Comparison of ENCODE assay signal across 7 cellular contexts in the genomic region with DNA sequence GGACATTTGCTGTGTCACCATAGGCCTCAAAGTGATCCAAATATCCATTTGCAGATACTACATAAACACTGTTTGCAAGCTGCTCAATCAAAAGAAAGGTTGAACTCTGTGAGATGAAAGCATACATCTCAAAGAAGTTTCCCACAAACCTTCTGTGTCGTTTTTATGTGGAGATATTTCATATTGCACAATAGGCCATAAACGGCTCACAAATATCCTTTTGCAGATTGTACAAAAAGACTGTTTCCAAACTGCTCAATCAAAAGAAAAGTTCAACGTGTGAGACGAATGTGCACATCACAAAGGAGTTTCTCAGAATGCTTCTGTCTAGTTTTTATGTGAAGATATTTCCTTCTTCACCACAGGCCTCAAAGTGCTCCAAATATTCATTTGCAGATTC.
DNase-seq lines count a peak whose midpoint lies in the region; ATAC-seq, FAIRE-seq and TF ChIP-seq lines count a peak whose summit lies in the region.
"Not testable (repeated sequence)": the region's sequence is repeated elsewhere in the genome, so short reads cannot be mapped to it uniquely, and the experiment has no call there.

No MANE protein-coding gene starts in this region.

- not testable (repeated sequence) for H2BK15ac ChIP-seq in IMR-90 (ENCODE audit: low read depth, low read length)

- FAIRE-seq in GM12878 (lab: Jason Lieb, UNC); K562 (lab: Jason Lieb, UNC); HepG2 (lab: Jason Lieb, UNC): not testable (repeated sequence)

- H3K18ac ChIP-seq in IMR-90 (ENCODE audit: low read depth, low read length) = not testable (repeated sequence)

- POLR2A ChIA-PET in IMR-90 (lab: Charles Lee; ENCODE audit: unreplicated experiment); GM12878 (lab: Charles Lee); K562 (lab: Yijun Ruan, JAX); HepG2 (lab: Yijun Ruan, JAX): not testable (repeated sequence)

- not testable (repeated sequence) for H2BK120ac ChIP-seq in IMR-90 (ENCODE audit: low read depth, low read length)

- H3K14ac ChIP-seq in IMR-90 (replicated peaks; ENCODE audit: low read depth, low read length) = not testable (repeated sequence)

- TF ChIP-seq CTCF in IMR-90 (conservative IDR thresholded peaks at IDR 0.05; ENCODE audit: low read depth, low read length); GM12878 (IDR thresholded peaks at IDR 0.05 in 2 of 3, conservative IDR thresholded peaks at IDR 0.05 in 1 of 3; ENCODE audit: control insufficient read depth in 2 of 3, extremely low read depth in 1 of 3, insufficient read depth in 1 of 3, low read depth in 3 of 3, low read length in 3 of 3); K562 (IDR thresholded peaks at IDR 0.05 in 2 of 3, conservative IDR thresholded peaks at IDR 0.05 in 1 of 3; ENCODE audit: insufficient read depth in 2 of 3, low read depth in 1 of 3, low read length in 3 of 3); HepG2 (CRISPR knock-in tag; IDR thresholded peaks at IDR 0.05): not testable (repeated sequence)

- not testable (repeated sequence) for BruUV-seq in IMR-90 (replicated peaks; lab: Mats Ljungman, UMichigan); GM12878 (replicated peaks; lab: Mats Ljungman, UMichigan); K562 (replicated peaks; lab: Mats Ljungman, UMichigan); HepG2 (replicated peaks; lab: Mats Ljungman, UMichigan)

- not testable (repeated sequence) for H2BK20ac ChIP-seq in IMR-90 (ENCODE audit: low read depth, low read length)

- H2AK9ac ChIP-seq in IMR-90 (replicated peaks; ENCODE audit: low read depth, low read length, poor library complexity) = not testable (repeated sequence)

- not testable (repeated sequence) for H4K8ac ChIP-seq in IMR-90 (ENCODE audit: low read depth in 2 of 2, low read length in 2 of 2)

- not testable (repeated sequence) for H3K9me1 ChIP-seq in IMR-90 (ENCODE audit: insufficient read depth, low read length); K562 (ENCODE audit: control insufficient read depth, insufficient read depth, low read length)

- not testable (repeated sequence) for H4K20me1 ChIP-seq in IMR-90 (ENCODE audit: insufficient read depth, low read length); GM12878 (ENCODE audit: control insufficient read depth, insufficient read depth); K562 (replicated peaks; ENCODE audit: control insufficient read depth, insufficient read depth, low read length); HepG2 (ENCODE audit: insufficient read depth, low read length)

- not testable (repeated sequence) for H2BK5ac ChIP-seq in IMR-90 (ENCODE audit: low read depth, low read length, poor library complexity, severe bottlenecking)

- not testable (repeated sequence) for H4K5ac ChIP-seq in IMR-90 (ENCODE audit: low read depth, low read length)

- intact Hi-C loops in IMR-90 (cut with micrococcal nuclease); GM12878 (cut with micrococcal nuclease; ENCODE audit: unreplicated experiment); K562 (cut with micrococcal nuclease); HepG2 (cut with micrococcal nuclease; ENCODE audit: unreplicated experiment): not testable (repeated sequence)

- not testable (repeated sequence) for H2AFZ ChIP-seq in IMR-90 (replicated peaks; ENCODE audit: low read length, poor library complexity); GM12878 (ENCODE audit: control insufficient read depth, low read depth, low read length); K562 (ENCODE audit: low read depth, low read length); HepG2 (ENCODE audit: low read length)

- DNase-seq in IMR-90; GM12878 (ENCODE audit: low read depth, low spot score); K562 (ENCODE audit: extremely low read depth in 1 of 4, low spot score in 3 of 4); HepG2 (ENCODE audit: low spot score): not testable (repeated sequence)
- DNase-seq in Jurkat, Clone E6-1 (ENCODE audit: low read depth, low spot score) = peak; percentile 44
- DNase-seq in medulla oblongata (ENCODE audit: extremely low spot score) (peak; percentile 1), pons (ENCODE audit: low spot score) (peak; percentile 0)

- ATAC-seq in IMR-90 (ENCODE audit: low read depth); GM12878; K562; HepG2: not testable (repeated sequence)

- TF ChIP-seq RAD21 in IMR-90 (IDR thresholded peaks at IDR 0.05; ENCODE audit: low read length); GM12878 (IDR thresholded peaks at IDR 0.05; ENCODE audit: insufficient read depth, low read depth, low read length); K562 (CRISPR knock-in tag; conservative IDR thresholded peaks at IDR 0.05 in 1 of 2, IDR thresholded peaks at IDR 0.05 in 1 of 2); HepG2 (CRISPR knock-in tag; IDR thresholded peaks at IDR 0.05): not testable (repeated sequence)

- not testable (repeated sequence) for TF ChIP-seq POLR2A in IMR-90 (IDR thresholded peaks at IDR 0.05; ENCODE audit: low read depth, low read length); GM12878 (IDR thresholded peaks at IDR 0.05; ENCODE audit: low read depth, low read length); K562 (conservative IDR thresholded peaks at IDR 0.05); HepG2 (IDR thresholded peaks at IDR 0.05; ENCODE audit: insufficient read depth in 1 of 2, low read depth in 2 of 2, low read length in 2 of 2)

- CTCF ChIA-PET in IMR-90 (lab: Yijun Ruan, JAX); GM12878 (lab: Yijun Ruan, JAX); K562 (lab: Yijun Ruan, JAX; ENCODE audit: low intra/inter-chr PET ratio); HepG2 (lab: Yijun Ruan, JAX; ENCODE audit: low intra/inter-chr PET ratio, low total read pairs): not testable (repeated sequence)

- not testable (repeated sequence) for H3K4ac ChIP-seq in IMR-90 (ENCODE audit: low read depth, low read length)

- H3K56ac ChIP-seq in IMR-90 (ENCODE audit: extremely low read depth, insufficient read depth, low read length) = not testable (repeated sequence)

- not testable (repeated sequence) for H3K23ac ChIP-seq in IMR-90 (ENCODE audit: low read depth, low read length)

- RAD21 ChIA-PET in GM12878 (lab: Charles Lee; ENCODE audit: unreplicated experiment) = not testable (repeated sequence)

- H3K4me2 ChIP-seq in IMR-90 (ENCODE audit: low read depth, low read length); GM12878 (ENCODE audit: control insufficient read depth, insufficient read depth); K562 (ENCODE audit: insufficient read depth, low read length); HepG2 (ENCODE audit: low read depth, low read length): not testable (repeated sequence)

- not testable (repeated sequence) for H3K36me3 ChIP-seq in IMR-90 (ENCODE audit: control insufficient read depth, insufficient read depth, low read length); GM12878 (ENCODE audit: control insufficient read depth in 2 of 2, insufficient read depth in 2 of 2, low read length in 1 of 2); K562 (ENCODE audit: control insufficient read depth, insufficient read depth, low read length); HepG2 (replicated peaks in 1 of 2; ENCODE audit: control insufficient read depth in 1 of 2, insufficient read depth in 2 of 2, low read length in 2 of 2)

- H3K9ac ChIP-seq in IMR-90 (ENCODE audit: low read depth, low read length); GM12878 (ENCODE audit: control insufficient read depth, insufficient read depth, low read length); K562 (ENCODE audit: insufficient read depth in 1 of 2, low read depth in 2 of 2, low read length in 2 of 2); HepG2 (ENCODE audit: insufficient read depth, low read depth, low read length): not testable (repeated sequence)

- SMC1A ChIA-PET in GM12878 (lab: Charles Lee; ENCODE audit: uncharacterized antibody, unreplicated experiment) = not testable (repeated sequence)

- H2AK5ac ChIP-seq in IMR-90 (ENCODE audit: low read depth, low read length) = not testable (repeated sequence)

- H4K91ac ChIP-seq in IMR-90 (ENCODE audit: insufficient read depth, low read depth, low read length) = not testable (repeated sequence)

- dilution Hi-C loops in IMR-90 (cut with HindIII; ENCODE audit: low sequenced_read_pairs, unreplicated experiment) = not testable (repeated sequence)

- not testable (repeated sequence) for H3K27ac ChIP-seq in IMR-90 (ENCODE audit: insufficient read depth, low read length); GM12878 (ENCODE audit: control insufficient read depth, insufficient read depth); K562 (ENCODE audit: extremely low read depth, low read depth, low read length); HepG2 (ENCODE audit: extremely low read length, insufficient read depth, low read length)

- H3K9me3 ChIP-seq in IMR-90 (ENCODE audit: control insufficient read depth, insufficient read depth, low read length) (peaks cover 21% of the 10 kb centered on the region; the same call in 1 of the 2 replicates), HepG2 (ENCODE audit: low read length) (peaks cover 100% of the 10 kb centered on the region)
- not testable (repeated sequence) for H3K9me3 ChIP-seq in GM12878 (replicated peaks; ENCODE audit: control insufficient read depth, insufficient read depth, low read length); K562 (replicated peaks; ENCODE audit: control insufficient read depth, insufficient read depth, low read depth, low read length)

- 77% methylated on average over 2 of the region's 4 CpGs; no CpG with 5 or more reads in 1 of the 2 experiments for WGBS in IMR-90 (ENCODE audit: extremely low coverage in 2 of 2, insufficient read length in 1 of 2), 2 experiments
- 16% methylated on average over 4 of the region's 4 CpGs for WGBS in GM12878 (ENCODE audit: insufficient coverage, insufficient replicate concordance, low lambda C conversion rate, missing lambda C conversion rate)
- WGBS in K562 (ENCODE audit: insufficient coverage, low coverage, missing lambda C conversion rate) = 0% methylated on average over 4 of the region's 4 CpGs
- 3% methylated on average over 4 of the region's 4 CpGs for WGBS in HepG2 (ENCODE audit: low lambda C conversion rate)

- not testable (repeated sequence) for TF ChIP-seq EP300 in GM12878 (IDR thresholded peaks at IDR 0.05; ENCODE audit: borderline replicate concordance in 1 of 2, control insufficient read depth in 1 of 2, low read depth in 2 of 2, low read length in 2 of 2); K562 (IDR thresholded peaks at IDR 0.05; ENCODE audit: low read length); HepG2 (IDR thresholded peaks at IDR 0.05; ENCODE audit: low read depth in 2 of 2, low read length in 2 of 2); HepG2 (CRISPR knock-in tag; IDR thresholded peaks at IDR 0.05; ENCODE audit: borderline replicate concordance)

- H3K4me3 ChIP-seq in IMR-90 (ENCODE audit: insufficient read depth, low read depth, low read length); Jurkat, Clone E6-1 (ENCODE audit: low read length); GM12878; K562; HepG2 (replicated peaks in 1 of 3; ENCODE audit: insufficient read depth in 1 of 3, low read depth in 2 of 3, low read length in 3 of 3): not testable (repeated sequence)

- H3K79me1 ChIP-seq in IMR-90 (ENCODE audit: low read depth in 1 of 2, low read length in 2 of 2) = not testable (repeated sequence)

- in situ Hi-C loops in IMR-90 (cut with MboI; ENCODE audit: low sequenced_read_pairs); GM12878 (cut with MboI); K562 (cut with MboI); HepG2 (cut with HindIII; ENCODE audit: extremely low pct_ligation_motif_present, low pct_unique_long_range_greater_than_20kb): not testable (repeated sequence)

- not testable (repeated sequence) for H3K4me1 ChIP-seq in IMR-90 (ENCODE audit: control insufficient read depth, insufficient read depth, low read length); GM12878 (ENCODE audit: control insufficient read depth, insufficient read depth, low read length); K562 (replicated peaks in 1 of 2; ENCODE audit: control insufficient read depth in 2 of 2, insufficient read depth in 2 of 2, low read length in 2 of 2); HepG2 (ENCODE audit: insufficient read depth, low read length)

- H3K27me3 ChIP-seq in IMR-90 (ENCODE audit: control insufficient read depth, insufficient read depth, low read length); GM12878 (replicated peaks in 1 of 2; ENCODE audit: control insufficient read depth in 2 of 2, insufficient read depth in 2 of 2, low read length in 1 of 2); K562 (ENCODE audit: control insufficient read depth in 2 of 2, insufficient read depth in 2 of 2, low read length in 2 of 2); HepG2 (ENCODE audit: control insufficient read depth in 1 of 2, insufficient read depth in 2 of 2, low read length in 2 of 2): not testable (repeated sequence)

- H3K79me2 ChIP-seq in GM12878 (ENCODE audit: control insufficient read depth, insufficient read depth, low read length); K562 (ENCODE audit: control insufficient read depth, insufficient read depth, low read length); HepG2 (ENCODE audit: insufficient read depth, low read length): not testable (repeated sequence)
